In genomic region chr1:24925963-24926362, GRCh38 we compare ENCODE assay signal across 10 cellular contexts. TPM values are rescaled to one million over a fixed set of nuclear protein-coding genes. Genes with fewer than 3 reads are reported as not detected.
DNase-seq lines count a peak whose midpoint lies in the region; ATAC-seq and TF ChIP-seq lines count a peak whose summit lies in the region.
"Had no signal": no experiment of that assay in that cellular context is flagged by ENCODE, and none has a peak within 500 bp of the region (broad histone marks: within the 10 kb centered on the region; RNA-seq: fewer than 3 reads in every experiment).

No MANE protein-coding gene starts in this region.

- H3K27me3 ChIP-seq in CD8-positive, alpha-beta memory T cell (ENCODE audit: insufficient read depth, low read length, poor library complexity, severe bottlenecking) = no peaks in the 10 kb centered on the region
- no peaks in the 10 kb centered on the region for H3K27me3 ChIP-seq in naive thymus-derived CD4-positive, alpha-beta T cell (ENCODE audit: control insufficient read depth in 2 of 2, insufficient read depth in 2 of 2, low read length in 2 of 2)
- H3K27me3 ChIP-seq in PC-3 (ENCODE audit: low read length) = peaks cover 61% of the 10 kb centered on the region

- H3K36me3 Mint-ChIP-seq in CD8-positive, alpha-beta memory T cell = peaks cover 24 to 80% (median 45%) of the 10 kb centered on the region in 3 donors
- H3K36me3 Mint-ChIP-seq in activated T-helper 17 cell treated with anti-CD3 and anti-CD28 coated beads, Interleukin-2, amount 50 U/mL, for 72 hours (ENCODE audit: low read depth) = peaks cover 92% of the 10 kb centered on the region
- H3K36me3 Mint-ChIP-seq in naive thymus-derived CD4-positive, alpha-beta T cell = peaks cover 0 to 38% (median 12%) of the 10 kb centered on the region in 5 donors

- H2AFZ ChIP-seq in PC-3 (ENCODE audit: low read length) = no peak overlapping the region

- peak overlapping the region; percentile 89 for H3K27ac ChIP-seq in CD8-positive, alpha-beta memory T cell (ENCODE audit: low read depth, low read length)
- H3K27ac ChIP-seq in naive thymus-derived CD4-positive, alpha-beta T cell (ENCODE audit: low read depth, low read length) = peak overlapping the region; percentile 96
- no peak overlapping the region for H3K27ac ChIP-seq in PC-3 (ENCODE audit: low read length)

- H3K27me3 Mint-ChIP-seq in CD8-positive, alpha-beta memory T cell = peaks cover 0 to 14% of the 10 kb centered on the region in 2 donors
- no peaks in the 10 kb centered on the region for H3K27me3 Mint-ChIP-seq in activated T-helper 17 cell treated with anti-CD3 and anti-CD28 coated beads, Interleukin-2, amount 50 U/mL, for 72 hours
- H3K27me3 Mint-ChIP-seq in naive thymus-derived CD4-positive, alpha-beta T cell = no peaks in the 10 kb centered on the region

- H3K27ac Mint-ChIP-seq in CD8-positive, alpha-beta memory T cell = peak overlapping the region; percentile 87 to 100 (median 100)
- H3K27ac Mint-ChIP-seq in activated T-helper 17 cell treated with anti-CD3 and anti-CD28 coated beads, Interleukin-2, amount 50 U/mL, for 72 hours = peak overlapping the region; percentile 94
- peak overlapping the region; percentile 73 to 92 (median 88) for H3K27ac Mint-ChIP-seq in naive thymus-derived CD4-positive, alpha-beta T cell

- no peaks in the 10 kb centered on the region for H3F3A ChIP-seq in PC-3 (ENCODE audit: low read length, unreplicated experiment)

- no TSS peak for BruUV-seq in PC-3 (replicated peaks; lab: Mats Ljungman, UMichigan)

- no peak for TF ChIP-seq CTCF in PC-3 (conservative IDR thresholded peaks at IDR 0.05; ENCODE audit: low read depth, low read length)

- H3K79me2 ChIP-seq in PC-3 (ENCODE audit: low read length) = no peaks in the 10 kb centered on the region

- POLR2A ChIA-PET in CD8-positive, alpha-beta memory T cell (lab: Charles Lee) = interaction anchor here (0.6 to 10.6 kb wide), 10 partner anchors 13 to 307 kb away, joined by 3 to 282 read pairs (median 4); partner anchors contain the start of gene SYF2
- POLR2A ChIA-PET in naive thymus-derived CD4-positive, alpha-beta T cell (lab: Charles Lee) = interaction anchor here (0.8 to 5.1 kb wide), 9 partner anchors 12 to 307 kb away, joined by 3 to 26 read pairs (median 5); partner anchors contain the start of gene SYF2
- POLR2A ChIA-PET in PC-3 (lab: Charles Lee; ENCODE audit: unreplicated experiment) = no interaction called here

- no peak for ATAC-seq in activated T-helper 17 cell treated with anti-CD3 and anti-CD28 coated beads, Interleukin-2, amount 50 U/mL, for 72 hours (replicated peaks)
- ATAC-seq in naive thymus-derived CD4-positive, alpha-beta T cell = no peak
- no peak for ATAC-seq in PC-3

- H3K36me3 ChIP-seq in CD8-positive, alpha-beta memory T cell (ENCODE audit: insufficient read depth, low read length) = peaks cover 42% of the 10 kb centered on the region
- H3K36me3 ChIP-seq in naive thymus-derived CD4-positive, alpha-beta T cell (ENCODE audit: control insufficient read depth in 2 of 3, insufficient read depth in 3 of 3, low read length in 3 of 3) = peaks cover 13 to 58% (median 14%) of the 10 kb centered on the region in 3 experiments
- no peaks in the 10 kb centered on the region for H3K36me3 ChIP-seq in PC-3 (ENCODE audit: low read depth, low read length)

- H4K20me1 ChIP-seq in PC-3 (ENCODE audit: low read length) = no peaks in the 10 kb centered on the region

- no peak overlapping the region for H3K4me2 ChIP-seq in PC-3 (ENCODE audit: low read length)

- H3K4me3 ChIP-seq in CD8-positive, alpha-beta memory T cell (ENCODE audit: low read length) = peak overlapping the region; percentile 77
- H3K4me3 ChIP-seq in naive thymus-derived CD4-positive, alpha-beta T cell (ENCODE audit: low read length) = peak overlapping the region; percentile 91
- H3K4me3 ChIP-seq in PC-3 (ENCODE audit: low read length) = no peak overlapping the region

- H3K4me3 Mint-ChIP-seq in CD8-positive, alpha-beta memory T cell = peak overlapping the region; percentile 84 to 99 (median 97)
- peak overlapping the region; percentile 92 for H3K4me3 Mint-ChIP-seq in activated T-helper 17 cell treated with anti-CD3 and anti-CD28 coated beads, Interleukin-2, amount 50 U/mL, for 72 hours
- peak overlapping the region; percentile 76 to 98 (median 90) for H3K4me3 Mint-ChIP-seq in naive thymus-derived CD4-positive, alpha-beta T cell

- CTCF ChIA-PET in CD8-positive, alpha-beta memory T cell (lab: Charles Lee) = interaction anchor here (0.7 to 18.1 kb wide), 6 partner anchors 13 to 174 kb away, joined by 3 to 234 read pairs (median 86); no protein-coding TSS in a partner anchor
- CTCF ChIA-PET in naive thymus-derived CD4-positive, alpha-beta T cell (lab: Charles Lee) = interaction anchor here (4.5 to 14.1 kb wide), 2 partner anchors 78 to 110 kb away, joined by 28 to 135 read pairs; no protein-coding TSS in a partner anchor
- CTCF ChIA-PET in PC-3 (lab: Charles Lee) = no interaction called here

- intact Hi-C loops in naive thymus-derived CD4-positive, alpha-beta T cell (cut with micrococcal nuclease) = loop anchor here (1.0 to 10.0 kb wide), 9 partner anchors 37 to 751 kb away; partner anchors contain the start of genes CLIC4 (in 1 of the 2) and SRRM1 (in 1 of the 2)
- intact Hi-C loops in PC-3 (cut with micrococcal nuclease) = no loop called here

- H3K4me1 Mint-ChIP-seq in CD8-positive, alpha-beta memory T cell = peaks cover 50 to 69% (median 67%) of the 10 kb centered on the region in 3 donors
- peaks cover 27% of the 10 kb centered on the region for H3K4me1 Mint-ChIP-seq in activated T-helper 17 cell treated with anti-CD3 and anti-CD28 coated beads, Interleukin-2, amount 50 U/mL, for 72 hours
- peaks cover 28 to 68% (median 61%) of the 10 kb centered on the region in 7 donors for H3K4me1 Mint-ChIP-seq in naive thymus-derived CD4-positive, alpha-beta T cell

- H3K4me1 ChIP-seq in CD8-positive, alpha-beta memory T cell (ENCODE audit: insufficient read depth, low read length) = peaks cover 74% of the 10 kb centered on the region
- peaks cover 56 to 61% of the 10 kb centered on the region in 2 donors for H3K4me1 ChIP-seq in naive thymus-derived CD4-positive, alpha-beta T cell (ENCODE audit: control insufficient read depth in 2 of 2, insufficient read depth in 2 of 2, low read length in 2 of 2)
- no peaks in the 10 kb centered on the region for H3K4me1 ChIP-seq in PC-3 (ENCODE audit: insufficient read depth, low read length)

- no peak overlapping the region for H3K9ac ChIP-seq in PC-3 (ENCODE audit: low read length)

- no peak for DNase-seq in CD8-positive, alpha-beta memory T cell
- DNase-seq in naive thymus-derived CD4-positive, alpha-beta T cell = no peak
- DNase-seq in occipital lobe (lab: John Stamatoyannopoulos, UW) = no peak
- DNase-seq in PC-3 = no peak
- no peak for DNase-seq in NOMO-1 treated with DMSO at 0.1 percent for 48 hours (lab: John Stamatoyannopoulos, UW; ENCODE audit: unreplicated experiment)
- DNase-seq: aorta, NCI-H2171 had no signal

- H3K9me3 ChIP-seq in CD8-positive, alpha-beta memory T cell (ENCODE audit: low read length) = no peaks in the 10 kb centered on the region
- H3K9me3 ChIP-seq in naive thymus-derived CD4-positive, alpha-beta T cell (ENCODE audit: control insufficient read depth in 2 of 3, low read length in 3 of 3) = no peaks in the 10 kb centered on the region
- H3K9me3 ChIP-seq in PC-3 (ENCODE audit: low read length) = no peaks in the 10 kb centered on the region

- no peaks in the 10 kb centered on the region for H3K9me2 ChIP-seq in PC-3 (replicated peaks; ENCODE audit: low read length)

- peaks cover 0 to 2% (median 0%) of the 10 kb centered on the region in 5 donors for H3K9me3 Mint-ChIP-seq in CD8-positive, alpha-beta memory T cell
- H3K9me3 Mint-ChIP-seq in activated T-helper 17 cell treated with anti-CD3 and anti-CD28 coated beads, Interleukin-2, amount 50 U/mL, for 72 hours = no peaks in the 10 kb centered on the region
- H3K9me3 Mint-ChIP-seq in naive thymus-derived CD4-positive, alpha-beta T cell = no peaks in the 10 kb centered on the region

- TF ChIP-seq POLR2A in GM19193 (IDR thresholded peaks at IDR 0.05; ENCODE audit: extremely low read depth, insufficient read depth, insufficient read length) = peak; percentile 3

RNA-seq across cellular contexts. Expression of gene RUNX3, which starts 4.1 kb away (rescaled TPM):
- total RNA-seq in CD8-positive, alpha-beta memory T cell = 100 to 1,000 TPM; 218 to 241 TPM
- 107 TPM for polyA plus RNA-seq in CD8-positive, alpha-beta memory T cell
- total RNA-seq in activated T-helper 17 cell treated with anti-CD3 and anti-CD28 coated beads, Interleukin-2, amount 50 U/mL, for 72 hours = 100 to 1,000 TPM; 116 to 145 TPM
- total RNA-seq in naive thymus-derived CD4-positive, alpha-beta T cell = 100 to 1,000 TPM in 2 of 5 experiments, 10 to 100 TPM in 3; 71.4 to 135 (median 96.9) TPM
- polyA plus RNA-seq in naive thymus-derived CD4-positive, alpha-beta T cell = 10 to 100 TPM; 14.2 to 25.8 TPM
- total RNA-seq in occipital lobe (0.16 TPM), PC-3 (2014; rRNA removed) (2.8 and 3.7 TPM in 2 replicates)
- total RNA-seq: frontal cortex had no signal

Comparison
In these comparisons a context has a peak if more than half of its experiments do, and no peak if none do; other contexts are left out.
1. RNA of gene RUNX3, which starts 4.1 kb away (total RNA-seq): 218 to 241 TPM in CD8-positive, alpha-beta memory T cell, 116 to 145 TPM in activated T-helper 17 cell treated with anti-CD3 and anti-CD28 coated beads, Interleukin-2, amount 50 U/mL, for 72 hours and 71.4 to 135 TPM in naive thymus-derived CD4-positive, alpha-beta T cell; 2.8 to 3.7 TPM in PC-3 and 0.16 TPM in occipital lobe (single experiment); every median in the first group is over 10 times any median in the second.
2. Peak in every context shown above with its lines, with median percentiles within 50 percentile points of each other: H3K27ac Mint-ChIP-seq and H3K4me3 Mint-ChIP-seq.